Comparison of ENCODE assay signal across 14 cellular contexts in genomic region chr12:92079054-92079385, GRCh38.
A peak's percentile ranks its signal among the peaks of the same experiment; 100 is the strongest.
DNase-seq lines count a peak whose midpoint lies in the region; ATAC-seq and TF ChIP-seq lines count a peak whose summit lies in the region.
"Had no signal": no experiment of that assay in that cellular context is flagged by ENCODE, and none has a peak within 500 bp of the region (broad histone marks: within the 10 kb centered on the region; RNA-seq: fewer than 3 reads in every experiment).

No MANE protein-coding gene starts in this region.

- POLR2A ChIA-PET in PC-3 (lab: Charles Lee; ENCODE audit: unreplicated experiment) = no interaction called here

- peaks cover 54% of the 10 kb centered on the region for H3K4me1 ChIP-seq in PC-3 (ENCODE audit: insufficient read depth, low read length)
- peaks cover 0 to 47% (median 20%) of the 10 kb centered on the region in 4 donors for H3K4me1 ChIP-seq in stomach

- no peaks in the 10 kb centered on the region for H4K20me1 ChIP-seq in PC-3 (ENCODE audit: low read length)

- intact Hi-C loops in Calu3 (cut with micrococcal nuclease; ENCODE audit: unreplicated experiment) = loop anchor here (5.0 to 10.0 kb wide), 2 partner anchors 468 to 494 kb away; no protein-coding TSS in a partner anchor
- intact Hi-C loops in PC-3 (cut with micrococcal nuclease) = no loop called here
- intact Hi-C loops in stomach (cut with DNase I; ENCODE audit: low total_unique reads) = no loop called here

- DNase-seq in Calu3 (no peak), PC-3 (no peak), renal cortical epithelial cell (ENCODE audit: low read depth) (peak; percentile 82), stomach (no peak), NCI-H446 (lab: John Stamatoyannopoulos, UW) (no peak)
- DNase-seq in central memory CD8-positive, alpha-beta T cell (ENCODE audit: low spot score in 2 of 2) = no peak
- DNase-seq: activated CD4-positive, alpha-beta T cell treated with anti-CD3 and anti-CD28 coated beads for 4 hours; activated effector memory CD4-positive, alpha-beta T cell treated with Interleukin-2 at 50 U/mL for 16 hours; endodermal cell; heart right ventricle; NCI-H1105 treated with DMSO at 0.1 percent for 48 hours; NCI-H446 treated with DMSO at 0.1 percent for 48 hours; stimulated activated CD4-positive, alpha-beta T cell treated with anti-CD3 and anti-CD28 coated beads, Interleukin-4, amount 100 ng/mL, for 1 hour had no signal

- TF ChIP-seq EP300 in stomach (IDR thresholded peaks at IDR 0.05) = no peak

- no peak overlapping the region for H3K4me3 Mint-ChIP-seq in Calu3 (ENCODE audit: low read depth, unreplicated experiment)
- H3K4me3 Mint-ChIP-seq in central memory CD8-positive, alpha-beta T cell = no peak overlapping the region
- H3K4me3 Mint-ChIP-seq: endodermal cell had no signal

- H3K36me3 Mint-ChIP-seq in Calu3 (ENCODE audit: insufficient read depth, unreplicated experiment) = no peaks in the 10 kb centered on the region
- H3K36me3 Mint-ChIP-seq in central memory CD8-positive, alpha-beta T cell (ENCODE audit: insufficient read depth) = peaks cover 7% of the 10 kb centered on the region

- BruUV-seq in Calu3 (replicated peaks; lab: Mats Ljungman, UMichigan) (no TSS peak), PC-3 (replicated peaks; lab: Mats Ljungman, UMichigan) (no TSS peak)

- H3K4me3 ChIP-seq in PC-3 (ENCODE audit: low read length) (peak overlapping the region; percentile 1; the same call in 1 of the 2 replicates), stomach (no peak overlapping the region)
- H3K4me3 ChIP-seq: heart right ventricle had no signal

- H3K36me3 ChIP-seq in PC-3 (ENCODE audit: low read depth, low read length) (no peaks in the 10 kb centered on the region), stomach (no peaks in the 10 kb centered on the region)
- H3K36me3 ChIP-seq: heart right ventricle had no signal

- CTCF ChIA-PET in Calu3 (lab: Charles Lee) (no interaction called here), PC-3 (lab: Charles Lee) (no interaction called here)

- peaks cover 45% of the 10 kb centered on the region for H3K79me2 ChIP-seq in PC-3 (ENCODE audit: low read length)

- no peaks in the 10 kb centered on the region for H3K27me3 Mint-ChIP-seq in Calu3 (ENCODE audit: unreplicated experiment)
- H3K27me3 Mint-ChIP-seq in central memory CD8-positive, alpha-beta T cell = no peaks in the 10 kb centered on the region

- peaks cover 23% of the 10 kb centered on the region for H3F3A ChIP-seq in PC-3 (ENCODE audit: low read length, unreplicated experiment)

- ATAC-seq in PC-3 (no peak), HG03196 (IDR thresholded peaks at IDR 0.05; ENCODE audit: unreplicated experiment) (no peak)
- ATAC-seq in central memory CD8-positive, alpha-beta T cell (replicated peaks; ENCODE audit: extremely low read depth, poor library complexity, severe bottlenecking) = no peak

- H2AFZ ChIP-seq in PC-3 (ENCODE audit: low read length) = no peak overlapping the region

- H3K4me1 Mint-ChIP-seq in Calu3 (ENCODE audit: low read depth, unreplicated experiment) = peaks cover 80% of the 10 kb centered on the region
- H3K4me1 Mint-ChIP-seq in central memory CD8-positive, alpha-beta T cell = peaks cover 32% of the 10 kb centered on the region

- no peaks in the 10 kb centered on the region for H3K9me3 Mint-ChIP-seq in Calu3 (ENCODE audit: low read depth, unreplicated experiment)
- H3K9me3 Mint-ChIP-seq in central memory CD8-positive, alpha-beta T cell = no peaks in the 10 kb centered on the region
- H3K9me3 Mint-ChIP-seq: endodermal cell had no signal

- H3K27me3 ChIP-seq in PC-3 (ENCODE audit: low read length) (no peaks in the 10 kb centered on the region), stomach (no peaks in the 10 kb centered on the region)
- H3K27me3 ChIP-seq: heart right ventricle had no signal

- no peaks in the 10 kb centered on the region for H3K9me2 ChIP-seq in PC-3 (replicated peaks; ENCODE audit: low read length)

- peak overlapping the region; percentile 62; the same call in 1 of the 2 replicates for H3K9ac ChIP-seq in PC-3 (ENCODE audit: low read length)

- H3K27ac Mint-ChIP-seq in Calu3 (ENCODE audit: unreplicated experiment) = peak overlapping the region; percentile 75
- H3K27ac Mint-ChIP-seq in central memory CD8-positive, alpha-beta T cell (ENCODE audit: low read depth) = peak overlapping the region; percentile 80
- H3K27ac Mint-ChIP-seq: endodermal cell had no signal

- TF ChIP-seq POLR2A in stomach (IDR thresholded peaks at IDR 0.05) = no peak

- peak overlapping the region; percentile 96 for H3K27ac ChIP-seq in PC-3 (ENCODE audit: low read length)
- H3K27ac ChIP-seq in stomach = peak overlapping the region in 1 of 5 donors; percentile 5

- H3K4me2 ChIP-seq in PC-3 (ENCODE audit: low read length) = peak overlapping the region; percentile 59

- TF ChIP-seq CTCF in Calu3 (IDR thresholded peaks at IDR 0.05; ENCODE audit: unreplicated experiment) (no peak), PC-3 (conservative IDR thresholded peaks at IDR 0.05; ENCODE audit: low read depth, low read length) (no peak), stomach (IDR thresholded peaks at IDR 0.05) (no peak)

- H3K9me3 ChIP-seq in PC-3 (ENCODE audit: low read length) (no peaks in the 10 kb centered on the region), stomach (no peaks in the 10 kb centered on the region)
- H3K9me3 ChIP-seq: heart right ventricle had no signal
